Comparison of ENCODE assay signal across 19 cellular contexts in the genomic region with DNA sequence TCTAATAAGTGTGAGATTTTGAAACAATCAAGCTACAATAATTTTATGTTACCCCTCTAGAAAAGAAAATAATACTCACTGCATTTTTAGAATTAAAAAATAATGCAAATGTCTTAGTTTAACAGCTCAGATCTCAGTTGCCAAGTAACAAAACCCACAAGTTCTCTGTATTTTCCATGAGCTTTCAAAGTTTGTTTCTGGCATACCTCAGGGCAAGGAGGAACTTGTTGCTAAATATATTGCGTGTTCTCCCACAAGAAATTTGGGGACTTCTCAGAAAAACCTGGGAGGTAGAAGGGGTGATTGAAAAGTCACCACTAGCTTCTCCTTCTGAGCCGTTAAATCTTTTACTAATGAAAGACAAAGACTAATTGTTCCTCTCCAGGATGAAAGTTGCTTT.
DNase-seq lines count a peak whose midpoint lies in the region; ATAC-seq and TF ChIP-seq lines count a peak whose summit lies in the region.
"Had no signal": no experiment of that assay in that cellular context is flagged by ENCODE, and none has a peak within 500 bp of the region (broad histone marks: within the 10 kb centered on the region; RNA-seq: fewer than 3 reads in every experiment).

No MANE protein-coding gene starts in this region.

- no peak for ATAC-seq in Right ventricle myocardium inferior

- no peaks in the 10 kb centered on the region for H3K36me3 ChIP-seq in neutrophil

- H3K27me3 Mint-ChIP-seq in dendritic cell treated with granulocyte-macrophage colony-stimulating factor and Interleukin-4, amounts not matched to agents 40 ng/mL and 50 ng/mL, for 4 days: no peaks in the 10 kb centered on the region
- H3K27me3 Mint-ChIP-seq: B cell had no signal

- peak in 1 of 2 experiments; percentile 28 for DNase-seq in HL-60 (ENCODE audit: low read depth in 1 of 2, low spot score in 1 of 2)
- no peak for DNase-seq in NCI-H1092 (lab: John Stamatoyannopoulos, UW)
- DNase-seq in Right ventricle myocardium inferior (ENCODE audit: missing footprints): no peak
- DNase-seq in middle frontal gyrus (ENCODE audit: extremely low spot score, low spot score): no peak
- DNase-seq: DMS79, NCI-H1105, NCI-H146, NCI-H2029, NCI-H2227 treated with DMSO at 0.1 percent for 48 hours, NCI-H510A treated with DMSO at 0.1 percent for 48 hours, NCI-H748 treated with DMSO at 0.1 percent for 48 hours, SIG-M5, SK-N-SH had no signal

- H3K4me1 Mint-ChIP-seq in dendritic cell treated with granulocyte-macrophage colony-stimulating factor and Interleukin-4, amounts not matched to agents 40 ng/mL and 50 ng/mL, for 4 days (ENCODE audit: low read depth): peaks cover 18% of the 10 kb centered on the region

- H3K27ac Mint-ChIP-seq in dendritic cell treated with granulocyte-macrophage colony-stimulating factor and Interleukin-4, amounts not matched to agents 40 ng/mL and 50 ng/mL, for 4 days: peak overlapping the region; percentile 7
- H3K27ac Mint-ChIP-seq: B cell, CD14-positive monocyte had no signal

- no peaks in the 10 kb centered on the region for H3K9me3 ChIP-seq in neutrophil
- H3K9me3 ChIP-seq: SK-N-SH had no signal

- TF ChIP-seq CTCF in 22Rv1 (IDR thresholded peaks at IDR 0.05): no peak
- TF ChIP-seq CTCF in HL-60 (IDR thresholded peaks at IDR 0.05; ENCODE audit: insufficient read depth, low read length): no peak
- no peak for TF ChIP-seq CTCF in neutrophil (IDR thresholded peaks at IDR 0.05)

- H3K4me3 ChIP-seq in HL-60 (replicated peaks; ENCODE audit: insufficient read depth, low read length): no peak overlapping the region
- no peak overlapping the region for H3K4me3 ChIP-seq in neutrophil (ENCODE audit: low read depth in 1 of 2, low read length in 1 of 2)

- H3K36me3 Mint-ChIP-seq in dendritic cell treated with granulocyte-macrophage colony-stimulating factor and Interleukin-4, amounts not matched to agents 40 ng/mL and 50 ng/mL, for 4 days (ENCODE audit: low read depth): no peaks in the 10 kb centered on the region
- H3K36me3 Mint-ChIP-seq: CD14-positive monocyte had no signal

- H3K4me3 Mint-ChIP-seq in dendritic cell treated with granulocyte-macrophage colony-stimulating factor and Interleukin-4, amounts not matched to agents 40 ng/mL and 50 ng/mL, for 4 days: no peak overlapping the region
- H3K4me3 Mint-ChIP-seq: B cell, CD14-positive monocyte had no signal

- H3K4me1 ChIP-seq in neutrophil (ENCODE audit: control insufficient read depth in 1 of 2, insufficient read depth in 1 of 2, low read depth in 1 of 2, low read length in 1 of 2): peaks cover 10 to 13% of the 10 kb centered on the region in 2 experiments

- intact Hi-C loops in dendritic cell treated with granulocyte-macrophage colony-stimulating factor and Interleukin-4, amounts not matched to agents 40 ng/mL and 50 ng/mL, for 4 days (cut with micrococcal nuclease): no loop called here
- intact Hi-C loops in Right ventricle myocardium inferior (cut with DNase I): no loop called here

- H3K27me3 ChIP-seq in HL-60 (ENCODE audit: insufficient read depth, poor library complexity, severe bottlenecking): no peaks in the 10 kb centered on the region
- no peaks in the 10 kb centered on the region for H3K27me3 ChIP-seq in neutrophil

- H3K27ac ChIP-seq in 22Rv1 (0 out of 2 replicates have a peak overlapping the region, but pooled peaks have one; percentile 50), HL-60 (replicated peaks) (peak overlapping the region; percentile 57), neutrophil (peak overlapping the region; percentile 51)
- H3K27ac ChIP-seq: RWPE1 had no signal

- H3K9me3 Mint-ChIP-seq in dendritic cell treated with granulocyte-macrophage colony-stimulating factor and Interleukin-4, amounts not matched to agents 40 ng/mL and 50 ng/mL, for 4 days: no peaks in the 10 kb centered on the region
- H3K9me3 Mint-ChIP-seq: CD14-positive monocyte had no signal
